8 cellular contexts compared by ENCODE assay signal in genomic region chr10:6269953-6270867, GRCh38.
DNase-seq lines count a peak whose midpoint lies in the region; ATAC-seq and TF ChIP-seq lines count a peak whose summit lies in the region.

No MANE protein-coding gene starts in this region.

- H3K4me2 ChIP-seq in PC-9, result no peak overlapping the region

- intact Hi-C loops in testis (cut with DNase I; ENCODE audit: low total_unique reads), result no loop called here
- intact Hi-C loops in PC-9 (cut with micrococcal nuclease; ENCODE audit: unreplicated experiment), result no loop called here

- no peaks in the 10 kb centered on the region for H3K4me1 ChIP-seq in testis
- peaks cover 8% of the 10 kb centered on the region for H3K4me1 ChIP-seq in PC-9 (replicated peaks; ENCODE audit: insufficient read depth)

- TF ChIP-seq CTCF in testis (IDR thresholded peaks at IDR 0.05) (no peak), PC-9 (conservative IDR thresholded peaks at IDR 0.05) (no peak)

- H3K9me3 ChIP-seq in testis (no peaks in the 10 kb centered on the region), PC-9 (ENCODE audit: insufficient read depth, low read depth) (no peaks in the 10 kb centered on the region)

- H3K9me3 Mint-ChIP-seq in stimulated activated naive CD8-positive, alpha-beta T cell treated with anti-CD3 and anti-CD28 coated beads, Interleukin-15, Interleukin-2, amounts not matched to agents 100 ng/mL and 50 ng/mL, for 24 hours, result peaks cover 3% of the 10 kb centered on the region

- peak overlapping the region; percentile 95 for H3K27ac Mint-ChIP-seq in stimulated activated naive CD8-positive, alpha-beta T cell treated with anti-CD3 and anti-CD28 coated beads, Interleukin-15, Interleukin-2, amounts not matched to agents 100 ng/mL and 50 ng/mL, for 24 hours

- WGBS in testis, 2 donors, result 87 to 93% methylated on average over 20 of the region's 20 CpGs

- H3K27me3 Mint-ChIP-seq in stimulated activated naive CD8-positive, alpha-beta T cell treated with anti-CD3 and anti-CD28 coated beads, Interleukin-15, Interleukin-2, amounts not matched to agents 100 ng/mL and 50 ng/mL, for 24 hours, result no peaks in the 10 kb centered on the region

- no peaks in the 10 kb centered on the region for H4K20me1 ChIP-seq in PC-9 (ENCODE audit: insufficient read depth)

- CTCF ChIA-PET in PC-9 (lab: Charles Lee), result no interaction called here

- H3F3A ChIP-seq in PC-9 (ENCODE audit: insufficient read depth, low read depth), result peaks cover 11% of the 10 kb centered on the region; the same call in 1 of the 2 replicates

- H3K4me3 ChIP-seq in testis, result no peak overlapping the region
- no peak overlapping the region for H3K4me3 ChIP-seq in PC-9

- H3K79me2 ChIP-seq in PC-9 (ENCODE audit: low read depth), result no peaks in the 10 kb centered on the region

- H3K9me2 ChIP-seq in PC-9 (ENCODE audit: insufficient read depth), result no peaks in the 10 kb centered on the region

- H2AFZ ChIP-seq in PC-9, result no peak overlapping the region

- H3K4me1 Mint-ChIP-seq in stimulated activated naive CD8-positive, alpha-beta T cell treated with anti-CD3 and anti-CD28 coated beads, Interleukin-15, Interleukin-2, amounts not matched to agents 100 ng/mL and 50 ng/mL, for 24 hours (ENCODE audit: low read depth), result peaks cover 67% of the 10 kb centered on the region

- H3K27me3 ChIP-seq in testis, result no peaks in the 10 kb centered on the region
- H3K27me3 ChIP-seq in PC-9 (ENCODE audit: insufficient read depth, low read depth), result no peaks in the 10 kb centered on the region

- peak overlapping the region; percentile 60 for H3K4me3 Mint-ChIP-seq in stimulated activated naive CD8-positive, alpha-beta T cell treated with anti-CD3 and anti-CD28 coated beads, Interleukin-15, Interleukin-2, amounts not matched to agents 100 ng/mL and 50 ng/mL, for 24 hours

- POLR2A ChIA-PET in PC-9 (lab: Charles Lee; ENCODE audit: unreplicated experiment), result no interaction called here

- no TSS peak for BruUV-seq in PC-9 (replicated peaks; lab: Mats Ljungman, UMichigan)

- no peak for TF ChIP-seq POLR2A in testis (IDR thresholded peaks at IDR 0.05)

- DNase-seq in GM19238 (ENCODE audit: insufficient read length, low spot score) (peak; percentile 37), islet precursor cell (peak; percentile 77), NCI-H1930 (lab: John Stamatoyannopoulos, UW) (no peak), testis (no peak), PC-9 (no peak)
- DNase-seq in activated CD4-positive, alpha-beta T cell treated with anti-CD3 and anti-CD28 coated beads, Interleukin-2, amount 50 U/mL, for 48 hours, result peak; percentile 75 to 83

- no peak overlapping the region for H3K27ac ChIP-seq in testis
- no peak overlapping the region for H3K27ac ChIP-seq in PC-9

- ATAC-seq in HG03280 (IDR thresholded peaks at IDR 0.05; ENCODE audit: unreplicated experiment), result peak; percentile 66

- H3K36me3 Mint-ChIP-seq in stimulated activated naive CD8-positive, alpha-beta T cell treated with anti-CD3 and anti-CD28 coated beads, Interleukin-15, Interleukin-2, amounts not matched to agents 100 ng/mL and 50 ng/mL, for 24 hours (ENCODE audit: low read depth), result peaks cover 12% of the 10 kb centered on the region

- H3K36me3 ChIP-seq in testis (ENCODE audit: low read depth, missing control alignments) (no peaks in the 10 kb centered on the region), PC-9 (ENCODE audit: low read depth) (no peaks in the 10 kb centered on the region)

Comparison
In these comparisons a context has a peak if more than half of its experiments do, and no peak if none do; other contexts are left out.
1. DNase-seq: peak in GM19238 (single experiment), activated CD4-positive, alpha-beta T cell treated with anti-CD3 and anti-CD28 coated beads, Interleukin-2, amount 50 U/mL, for 48 hours (2 of 2) and islet precursor cell (single experiment); none in NCI-H1930 (0 of 2), testis (single experiment) and PC-9 (0 of 2).